ENCODE assay signal across 10 cellular contexts in genomic region chr5:97044057-97044456, GRCh38.
DNase-seq lines count a peak whose midpoint lies in the region; ATAC-seq and TF ChIP-seq lines count a peak whose summit lies in the region.
"Had no signal": no experiment of that assay in that cellular context is flagged by ENCODE, and none has a peak within 500 bp of the region (broad histone marks: within the 10 kb centered on the region; RNA-seq: fewer than 3 reads in every experiment).

No MANE protein-coding gene starts in this region.

- H3T11ph ChIP-seq in H9 (ENCODE audit: low read length), result no peak overlapping the region

- H2BK12ac ChIP-seq in H9 (ENCODE audit: insufficient read length, low read depth, low read length), result no peak overlapping the region

- no peaks in the 10 kb centered on the region for H3K79me2 ChIP-seq in H9 (ENCODE audit: insufficient read depth, low read length)

- intact Hi-C loops in body of pancreas (cut with DNase I), result no loop called here
- intact Hi-C loops in left colon (cut with DNase I, micrococcal nuclease), result no loop called here

- H3K18ac ChIP-seq in H9 (ENCODE audit: insufficient read length, low read depth, low read length), result no peak overlapping the region

- no peaks in the 10 kb centered on the region for H3K27me3 Mint-ChIP-seq in H9 (ENCODE audit: low read depth)

- no peak overlapping the region for H3K23ac ChIP-seq in H9 (ENCODE audit: insufficient read length, low read depth, low read length)

- H2AK5ac ChIP-seq in H9 (ENCODE audit: insufficient read length, low read length), result no peak overlapping the region

- no peak overlapping the region for H4K8ac ChIP-seq in H9 (replicated peaks; ENCODE audit: insufficient read length, low read depth, low read length)

- no peak overlapping the region for H3K9ac ChIP-seq in H9 (ENCODE audit: extremely low read depth, insufficient read length, low read length)

- no peak overlapping the region for H4K5ac ChIP-seq in H9 (ENCODE audit: insufficient read length, low read depth, low read length)

- DNase-seq in H9 (peak; percentile 84), body of pancreas (peak; percentile 18 to 49 (median 22)), left colon (peak; percentile 44 to 48), inferior parietal cortex (ENCODE audit: extremely low spot score) (no peak)
- DNase-seq: activated naive CD8-positive, alpha-beta T cell treated with anti-CD3 and anti-CD28 coated beads for 36 hours; stimulated activated naive CD4-positive, alpha-beta T cell treated with Interleukin-2 at 50 U/mL for 16 hours had no signal

- no peak overlapping the region for H2BK20ac ChIP-seq in H9 (ENCODE audit: low read depth, low read length, poor library complexity, severe bottlenecking)

- no peaks in the 10 kb centered on the region for H3K27me3 ChIP-seq in H9 (ENCODE audit: insufficient read depth, low read length)
- no peaks in the 10 kb centered on the region for H3K27me3 ChIP-seq in body of pancreas

- no peak overlapping the region for H3K14ac ChIP-seq in H9 (ENCODE audit: insufficient read depth, low read length)

- TF ChIP-seq CTCF in 22Rv1 (IDR thresholded peaks at IDR 0.05) (peak; percentile 37), H9 (conservative IDR thresholded peaks at IDR 0.05) (peak; percentile 83), body of pancreas (IDR thresholded peaks at IDR 0.05) (peak in 4 of 7 experiments; percentile 27 to 36 (median 33))

- H3K27ac ChIP-seq in 22Rv1 (no peak overlapping the region), H9 (ENCODE audit: insufficient read length, low read depth, low read length) (no peak overlapping the region), body of pancreas (no peak overlapping the region)

- peaks cover 29 to 32% of the 10 kb centered on the region in 2 experiments for H3K4me1 Mint-ChIP-seq in H9

- no peaks in the 10 kb centered on the region for H3K9me3 ChIP-seq in H9 (ENCODE audit: control insufficient read depth, low read depth, low read length)
- H3K9me3 ChIP-seq in body of pancreas, result no peaks in the 10 kb centered on the region

- peak overlapping the region in 1 of 3 experiments; percentile 94; a peak in 1 of 7 replicates for H3K27ac Mint-ChIP-seq in H9
- H3K27ac Mint-ChIP-seq: activated naive CD8-positive, alpha-beta T cell treated with anti-CD3 and anti-CD28 coated beads for 36 hours had no signal

- no peak overlapping the region for H3K4ac ChIP-seq in H9 (ENCODE audit: low read depth, low read length)

- H3K23me2 ChIP-seq in H9 (ENCODE audit: insufficient read length, low read depth, low read length, poor library complexity, severe bottlenecking), result no peaks in the 10 kb centered on the region

- H2BK15ac ChIP-seq in H9 (ENCODE audit: low read depth, low read length), result no peak overlapping the region

- H3K4me3 Mint-ChIP-seq in H9, result no peak overlapping the region
- H3K4me3 Mint-ChIP-seq: activated naive CD8-positive, alpha-beta T cell treated with anti-CD3 and anti-CD28 coated beads for 36 hours had no signal

- no peak overlapping the region for H3K56ac ChIP-seq in H9 (ENCODE audit: insufficient read length, low read depth, low read length)

- TF ChIP-seq POLR2A in body of pancreas (IDR thresholded peaks at IDR 0.05), result no peak

- no peaks in the 10 kb centered on the region for H3K79me1 ChIP-seq in H9 (ENCODE audit: insufficient read depth, low read depth, low read length, poor library complexity, severe bottlenecking)

- no peaks in the 10 kb centered on the region for H3K36me3 ChIP-seq in body of pancreas (replicated peaks in 1 of 2; ENCODE audit: insufficient read depth in 1 of 2, low read depth in 2 of 2)

- no peak overlapping the region for H2BK5ac ChIP-seq in H9 (ENCODE audit: insufficient read length, low read length)

- H3K36me3 Mint-ChIP-seq in H9 (ENCODE audit: insufficient read depth in 1 of 3, low read depth in 3 of 3), result no peaks in the 10 kb centered on the region
- H3K36me3 Mint-ChIP-seq: activated naive CD8-positive, alpha-beta T cell treated with anti-CD3 and anti-CD28 coated beads for 36 hours had no signal

- H3K9me3 Mint-ChIP-seq in H9, result no peaks in the 10 kb centered on the region
- H3K9me3 Mint-ChIP-seq: activated naive CD8-positive, alpha-beta T cell treated with anti-CD3 and anti-CD28 coated beads for 36 hours had no signal

- H3K4me1 ChIP-seq in H9 (ENCODE audit: insufficient read depth, low read length), result peaks cover 5% of the 10 kb centered on the region; the same call in 1 of the 2 replicates
- H3K4me1 ChIP-seq in body of pancreas, result no peaks in the 10 kb centered on the region

- peak; percentile 50 for ATAC-seq in body of pancreas
- ATAC-seq in left colon, result peak; percentile 98
- no peak for ATAC-seq in GM21786 (IDR thresholded peaks at IDR 0.05; ENCODE audit: unreplicated experiment)
- ATAC-seq in GM19023 (IDR thresholded peaks at IDR 0.05; ENCODE audit: unreplicated experiment), result no peak
- ATAC-seq in HG03565 (IDR thresholded peaks at IDR 0.05; ENCODE audit: unreplicated experiment), result no peak

- H3K4me2 ChIP-seq in H9 (ENCODE audit: insufficient read depth, insufficient read length, low read length), result no peak overlapping the region

- no peak overlapping the region for H2AFZ ChIP-seq in H9 (ENCODE audit: low read length)

- no peak overlapping the region for H3K4me3 ChIP-seq in body of pancreas

- no CpG with 5 or more reads among the region's 2 CpGs for WGBS in H9 (ENCODE audit: extremely low coverage, insufficient read length, low lambda C conversion rate)
- 28 to 48% methylated on average over 2 of the region's 2 CpGs for WGBS in body of pancreas, 2 donors

- no peak overlapping the region for H2BK120ac ChIP-seq in H9 (ENCODE audit: low read depth, low read length, poor library complexity, severe bottlenecking)

- no peaks in the 10 kb centered on the region for H4K20me1 ChIP-seq in H9 (ENCODE audit: control insufficient read depth, insufficient read depth, insufficient read length)

- H4K91ac ChIP-seq in H9 (ENCODE audit: insufficient read length, low read depth, low read length), result no peak overlapping the region

Comparison
In these comparisons a context has a peak if more than half of its experiments do, and no peak if none do; other contexts are left out.
1. CTCF ChIP-seq: peak in every context shown above with its lines; median percentile 83 in H9; 37 in 22Rv1; 33 in body of pancreas.
2. ATAC-seq: peak in body of pancreas (single experiment) and left colon (single experiment); none in GM21786 (single experiment), GM19023 (single experiment) and HG03565 (single experiment).